In genomic region chr9:134736791-134737489, GRCh38 we compare ENCODE assay signal across 14 cellular contexts.
A peak's percentile ranks its signal among the peaks of the same experiment; 100 is the strongest.
DNase-seq lines count a peak whose midpoint lies in the region; ATAC-seq and TF ChIP-seq lines count a peak whose summit lies in the region.
"Had no signal": no experiment of that assay in that cellular context is flagged by ENCODE, and none has a peak within 500 bp of the region (broad histone marks: within the 10 kb centered on the region; RNA-seq: fewer than 3 reads in every experiment).

No MANE protein-coding gene starts in this region.

- H3F3A ChIP-seq in neural progenitor cell (ENCODE audit: low read depth): no peaks in the 10 kb centered on the region

- peak overlapping the region; percentile 16 to 41 (median 16) for H3K27ac Mint-ChIP-seq in nephron
- no peak overlapping the region for H3K27ac Mint-ChIP-seq in neural progenitor cell
- H3K27ac Mint-ChIP-seq: CD4-positive, CD25-positive, alpha-beta regulatory T cell had no signal

- peak overlapping the region; percentile 81 for H3K27ac ChIP-seq in vagina
- no peak overlapping the region for H3K27ac ChIP-seq in neural progenitor cell
- H3K27ac ChIP-seq: HL-60 had no signal

- H4K20me1 ChIP-seq in neural progenitor cell (ENCODE audit: low read depth): no peaks in the 10 kb centered on the region

- H3K36me3 Mint-ChIP-seq in nephron (ENCODE audit: low read depth): peaks cover 8% of the 10 kb centered on the region
- H3K36me3 Mint-ChIP-seq in neural progenitor cell: no peaks in the 10 kb centered on the region
- H3K36me3 Mint-ChIP-seq: CD4-positive, CD25-positive, alpha-beta regulatory T cell had no signal

- H3K9ac ChIP-seq in neural progenitor cell: no peak overlapping the region

- no peak overlapping the region for H3K4me3 Mint-ChIP-seq in nephron
- H3K4me3 Mint-ChIP-seq in neural progenitor cell: no peak overlapping the region
- H3K4me3 Mint-ChIP-seq: CD4-positive, CD25-positive, alpha-beta regulatory T cell had no signal

- H3K79me2 ChIP-seq in neural progenitor cell (ENCODE audit: low read depth): no peaks in the 10 kb centered on the region

- H3K4me3 ChIP-seq in vagina: no peak overlapping the region
- H3K4me3 ChIP-seq in neural progenitor cell: no peak overlapping the region

- DNase-seq in Right ventricle myocardium superior: peak; percentile 46
- no peak for DNase-seq in left ventricle myocardium superior
- peak; percentile 46 for DNase-seq in RPMI8226
- no peak for DNase-seq in vagina (ENCODE audit: extremely low spot score in 2 of 2)
- no peak for DNase-seq in NCI-H2227 treated with DMSO at 0.1 percent for 48 hours (lab: John Stamatoyannopoulos, UW)
- no peak for DNase-seq in neural progenitor cell (ENCODE audit: low spot score)
- DNase-seq: CD4-positive, CD25-positive, alpha-beta regulatory T cell; H7; NCI-H187; NCI-H774; SIG-M5 had no signal

- H3K27me3 ChIP-seq in vagina (no peaks in the 10 kb centered on the region), neural progenitor cell (no peaks in the 10 kb centered on the region)

- H3K9me3 Mint-ChIP-seq in nephron (no peaks in the 10 kb centered on the region), neural progenitor cell (no peaks in the 10 kb centered on the region)

- intact Hi-C loops in Right ventricle myocardium superior (cut with DNase I) (loop anchor here (2.0 kb wide), 1 partner anchor 286 kb away; no protein-coding TSS in a partner anchor), left ventricle myocardium superior (cut with micrococcal nuclease) (no loop called here), vagina (cut with DNase I) (loop anchor here (5.0 kb wide), 1 partner anchor 290 kb away; no protein-coding TSS in a partner anchor)

- H3K36me3 ChIP-seq in vagina (no peaks in the 10 kb centered on the region), neural progenitor cell (no peaks in the 10 kb centered on the region)

- no peak overlapping the region for H2AFZ ChIP-seq in neural progenitor cell (replicated peaks)

- no peak for TF ChIP-seq POLR2A in vagina (IDR thresholded peaks at IDR 0.05)

- no peak for TF ChIP-seq CTCF in nephron (IDR thresholded peaks at IDR 0.05; ENCODE audit: unreplicated experiment in 3 of 3)
- TF ChIP-seq CTCF in vagina (IDR thresholded peaks at IDR 0.05): no peak
- TF ChIP-seq CTCF in neural progenitor cell (IDR thresholded peaks at IDR 0.05): no peak

- no peak overlapping the region for H3K4me2 ChIP-seq in neural progenitor cell

- peaks cover 7% of the 10 kb centered on the region for H3K27me3 Mint-ChIP-seq in nephron (ENCODE audit: low read depth)
- H3K27me3 Mint-ChIP-seq in neural progenitor cell (ENCODE audit: insufficient read depth, low read depth): peaks cover 9% of the 10 kb centered on the region

- ATAC-seq in Right ventricle myocardium superior (ENCODE audit: poor library complexity): no peak
- no peak for ATAC-seq in left ventricle myocardium superior
- ATAC-seq in HG03025 (IDR thresholded peaks at IDR 0.05; ENCODE audit: low FRiP score, unreplicated experiment): no peak

- H3K4me1 Mint-ChIP-seq in nephron (peaks cover 37% of the 10 kb centered on the region), neural progenitor cell (peaks cover 16% of the 10 kb centered on the region)
- H3K4me1 Mint-ChIP-seq: CD4-positive, CD25-positive, alpha-beta regulatory T cell had no signal

- H3K9me3 ChIP-seq in vagina: no peaks in the 10 kb centered on the region
- no peaks in the 10 kb centered on the region for H3K9me3 ChIP-seq in neural progenitor cell (ENCODE audit: low read depth)

- peaks cover 47% of the 10 kb centered on the region for H3K4me1 ChIP-seq in vagina
- no peaks in the 10 kb centered on the region for H3K4me1 ChIP-seq in neural progenitor cell

Comparison
In these comparisons a context has a peak if more than half of its experiments do, and no peak if none do; other contexts are left out.
1. DNase-seq: peak in Right ventricle myocardium superior (single experiment) and RPMI8226 (single experiment); none in left ventricle myocardium superior (single experiment), vagina (0 of 2), NCI-H2227 treated with DMSO at 0.1 percent for 48 hours (single experiment) and neural progenitor cell (single experiment).